27 cellular contexts compared by ENCODE assay signal in the genomic region with DNA sequence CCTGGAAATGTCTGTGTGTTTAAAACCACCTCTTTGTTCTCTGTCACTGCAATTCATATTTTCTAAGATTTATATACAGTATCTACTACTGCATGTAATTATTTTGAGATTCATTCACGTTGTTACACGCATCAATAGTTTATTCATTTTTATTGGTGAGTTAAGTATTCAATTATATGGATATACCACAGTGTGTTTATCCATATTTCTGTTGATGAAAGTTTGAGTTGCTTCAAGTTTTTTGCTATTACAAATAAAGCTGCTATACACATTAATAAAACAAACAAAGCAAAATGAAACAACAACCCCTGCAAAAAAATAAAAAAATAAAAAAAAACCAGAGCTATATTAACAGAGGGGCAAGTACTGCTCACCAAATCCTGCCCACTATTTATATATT.
"Had no signal": no experiment of that assay in that cellular context is flagged by ENCODE, and none has a peak within 500 bp of the region (broad histone marks: within the 10 kb centered on the region; RNA-seq: fewer than 3 reads in every experiment).

No MANE protein-coding gene starts in this region.

- H3K9me3 ChIP-seq: suprapubic skin, testis, thyroid gland, upper lobe of right lung, vagina had no signal

- H3K4me1 ChIP-seq: stomach, suprapubic skin, testis, thyroid gland, tibial artery, tibial nerve, transverse colon, upper lobe of left lung, upper lobe of right lung, uterus, vagina had no signal

- ATAC-seq: stimulated activated effector memory CD8-positive, alpha-beta T cell treated with anti-CD3 and anti-CD28 coated beads, Interleukin-12 subunit alpha, Interleukin-12 subunit beta, amount 100 ng/mL, for 72 hours; stimulated activated memory B cell treated with anti-CD40 and anti-IgM and Interleukin-4, amounts not matched to agents 10 μg/mL and 1 μg/mL and 100 μg/mL, for 72 hours; stimulated activated naive B cell treated with anti-CD40 and anti-IgM and Interleukin-4, amounts not matched to agents 10 μg/mL and 1 μg/mL and 100 μg/mL, for 72 hours; stimulated activated naive CD8-positive, alpha-beta T cell treated with anti-CD3 and anti-CD28 coated beads, Interleukin-15, amount 100 ng/mL, for 72 hours; stimulated activated naive CD8-positive, alpha-beta T cell treated with anti-CD3 and anti-CD28 coated beads, Interleukin-15, Interleukin-2, amounts not matched to agents 100 U/mL and 50 U/mL, for 24 hours; upper lobe of right lung had no signal

- H3K36me3 ChIP-seq: uterus had no signal

- FAIRE-seq: urothelium cell line had no signal

- H3K4me3 ChIP-seq: stomach, suprapubic skin, testis, thoracic aorta, thyroid gland, tibial artery, tibial nerve, transverse colon, upper lobe of left lung, upper lobe of right lung, uterus, vagina had no signal

- H3K27ac ChIP-seq: stomach, suprapubic skin, testis, thoracic aorta, thyroid gland, tibial artery, tibial nerve, transverse colon, upper lobe of left lung, upper lobe of right lung, uterus, vagina had no signal

- DNase-seq: stimulated activated CD4-positive, alpha-beta T cell treated with anti-CD3 and anti-CD28 coated beads, Interleukin-2, amount 100 ng/mL, for 48 hours; stimulated activated CD4-positive, alpha-beta T cell treated with anti-CD3 and anti-CD28 coated beads, Interleukin-4, amount 100 ng/mL, for 1 hour; stimulated activated CD4-positive, alpha-beta T cell treated with anti-CD3 and anti-CD28 coated beads, Interleukin-4, amount 100 ng/mL, for 24 hours; stimulated activated CD4-positive, alpha-beta T cell treated with anti-CD3 and anti-CD28 coated beads, Interleukin-4, amount 100 ng/mL, for 4 hours; stimulated activated CD8-positive, alpha-beta memory T cell treated with anti-CD3 and anti-CD28 coated beads, Interleukin-4, amount 100 ng/mL, for 48 hours; stimulated activated naive B cell treated with anti-CD40 and anti-IgM and Interleukin-4, amounts not matched to agents 10 μg/mL and 1 μg/mL and 100 μg/mL, for 72 hours; stimulated activated naive CD4-positive, alpha-beta T cell; stimulated activated naive CD4-positive, alpha-beta T cell treated with Interleukin-2 at 50 U/mL for 16 hours; stimulated activated naive CD8-positive, alpha-beta T cell treated with anti-CD3 and anti-CD28 coated beads, Interleukin-15, amount 100 ng/mL, for 72 hours; stimulated activated naive CD8-positive, alpha-beta T cell treated with anti-CD3 and anti-CD28 coated beads, Interleukin-15, Interleukin-2, amounts not matched to agents 100 U/mL and 50 U/mL, for 24 hours; stomach; substantia nigra; testis; thyroid gland; tibial artery; transverse colon; trophoblast cell; upper lobe of left lung; upper lobe of right lung; uterus had no signal

- H3K27me3 ChIP-seq: stomach, suprapubic skin, testis, thyroid gland, tibial artery, tibial nerve, transverse colon, upper lobe of left lung, upper lobe of right lung, uterus, vagina had no signal
